ENCODE assay signal across 38 cellular contexts in genomic region chr20:61031101-61031830, GRCh38.
"Had no signal": no experiment of that assay in that cellular context is flagged by ENCODE, and none has a peak within 500 bp of the region (broad histone marks: within the 10 kb centered on the region; RNA-seq: fewer than 3 reads in every experiment).

No MANE protein-coding gene starts in this region.

- H3K27me3 ChIP-seq: adrenal gland, body of pancreas, brain microvascular endothelial cell, breast epithelium had no signal

- H3K36me3 ChIP-seq: adrenal gland, brain microvascular endothelial cell, breast epithelium had no signal

- ATAC-seq: activated CD8-positive, alpha-beta T cell treated with anti-CD3 and anti-CD28 coated beads for 36 hours; activated naive CD4-positive, alpha-beta T cell treated with anti-CD3 and anti-CD28 coated beads, Interleukin-2, amount 50 U/mL, for 72 hours; activated T-cell treated with anti-CD3 and anti-CD28 coated beads, Interleukin-2, amount 50 U/mL, for 4 hours; activated T-cell treated with anti-CD3 and anti-CD28 coated beads, Interleukin-2, amount 50 U/mL, for 72 hours; activated T-helper 17 cell treated with anti-CD3 and anti-CD28 coated beads, Interleukin-2, amount 50 U/mL, for 72 hours; body of pancreas had no signal

- H3K9me3 ChIP-seq: adrenal gland, body of pancreas had no signal

- H3K27ac ChIP-seq: adrenal gland, body of pancreas, brain microvascular endothelial cell, breast epithelium, VCaP had no signal

- H3K4me1 Mint-ChIP-seq: activated B cell treated with CpG ODN at 0.5 μM for 24 hours; activated CD4-positive, alpha-beta T cell treated with anti-CD3 and anti-CD28 coated beads, Interleukin-2, amount 10 ng/mL, durations not matched to agents 24 days and 14 days; activated naive CD8-positive, alpha-beta T cell treated with anti-CD3 and anti-CD28 coated beads for 36 hours; activated T-helper 17 cell treated with anti-CD3 and anti-CD28 coated beads, Interleukin-2, amount 50 U/mL, for 72 hours; central memory CD8-positive, alpha-beta T cell had no signal

- H3K4me3 ChIP-seq: adrenal gland, body of pancreas, breast epithelium had no signal

- H3K4me1 ChIP-seq: adrenal gland, body of pancreas, breast epithelium had no signal

- H3K9me3 Mint-ChIP-seq: activated T-cell treated with anti-CD3 and anti-CD28 coated beads, Interleukin-2, amount 50 U/mL, for 4 hours; activated T-helper 17 cell treated with anti-CD3 and anti-CD28 coated beads, Interleukin-2, amount 50 U/mL, for 72 hours; central memory CD8-positive, alpha-beta T cell had no signal

- FAIRE-seq: astrocyte, TTC549 had no signal

- H3K27me3 Mint-ChIP-seq: activated B cell treated with CpG ODN at 0.5 μM for 24 hours; activated CD4-positive, alpha-beta T cell treated with anti-CD3 and anti-CD28 coated beads, Interleukin-2, amount 10 ng/mL, durations not matched to agents 24 days and 14 days; activated CD8-positive, alpha-beta T cell treated with anti-CD3 and anti-CD28 coated beads for 36 hours; activated T-helper 17 cell treated with anti-CD3 and anti-CD28 coated beads, Interleukin-2, amount 50 U/mL, for 72 hours; central memory CD8-positive, alpha-beta T cell had no signal

- H3K4me3 Mint-ChIP-seq: activated B cell treated with CpG ODN at 0.5 μM for 24 hours; activated CD4-positive, alpha-beta memory T cell treated with anti-CD3 and anti-CD28 coated beads for 36 hours; activated CD4-positive, alpha-beta T cell treated with anti-CD3 and anti-CD28 coated beads, Interleukin-2, amount 10 ng/mL, durations not matched to agents 24 days and 14 days; activated CD8-positive, alpha-beta T cell treated with anti-CD3 and anti-CD28 coated beads for 36 hours; activated naive CD4-positive, alpha-beta T cell treated with anti-CD3 and anti-CD28 coated beads for 36 hours; activated naive CD8-positive, alpha-beta T cell treated with anti-CD3 and anti-CD28 coated beads for 36 hours; activated T-cell treated with anti-CD3 and anti-CD28 coated beads, Interleukin-2, amount 50 U/mL, for 4 hours; activated T-cell treated with anti-CD3 and anti-CD28 coated beads, Interleukin-2, amount 50 U/mL, for 72 hours; activated T-helper 1 cell treated with anti-CD3 and anti-CD28 coated beads, Interleukin-12 subunit alpha, Interleukin-12 subunit beta, Interleukin-2, Interleukin-4 antibody, amounts not matched to agents 30 ng/mL and 10 ng/mL and 1 ng/mL, durations not matched to agents 14 hours and 24 hours and 36 hours; activated T-helper 17 cell treated with anti-CD3 and anti-CD28 coated beads, Interleukin-2, amount 50 U/mL, for 72 hours; central memory CD8-positive, alpha-beta T cell; T-helper 1 cell treated with Interleukin-12 subunit alpha and Interleukin-12 subunit beta and Interleukin-4 antibody, amounts not matched to agents 30 μg/mL and 1 μg/mL, for 36 hours; T-helper 2 cell treated with Interferon-gamma antibody and Interleukin-4, amounts not matched to agents 5 μg/mL and 100 μg/mL, for 36 hours had no signal

- H3K36me3 Mint-ChIP-seq: activated CD4-positive, alpha-beta memory T cell treated with anti-CD3 and anti-CD28 coated beads for 36 hours; activated naive CD8-positive, alpha-beta T cell treated with anti-CD3 and anti-CD28 coated beads for 36 hours had no signal

- H3K27ac Mint-ChIP-seq: activated B cell treated with CpG ODN at 0.5 μM for 24 hours; activated CD4-positive, alpha-beta memory T cell treated with anti-CD3 and anti-CD28 coated beads for 36 hours; activated CD4-positive, alpha-beta T cell treated with anti-CD3 and anti-CD28 coated beads, Interleukin-2, amount 10 ng/mL, durations not matched to agents 24 days and 14 days; activated CD8-positive, alpha-beta T cell treated with anti-CD3 and anti-CD28 coated beads for 36 hours; activated naive CD4-positive, alpha-beta T cell treated with anti-CD3 and anti-CD28 coated beads for 36 hours; activated naive CD4-positive, alpha-beta T cell treated with anti-CD3 and anti-CD28 coated beads, Interleukin-2, amount 50 U/mL, for 72 hours; activated naive CD8-positive, alpha-beta T cell treated with anti-CD3 and anti-CD28 coated beads for 36 hours; activated T-cell treated with anti-CD3 and anti-CD28 coated beads, Interleukin-2, amount 50 U/mL, for 72 hours; activated T-helper 1 cell treated with anti-CD3 and anti-CD28 coated beads, Interleukin-12 subunit alpha, Interleukin-12 subunit beta, Interleukin-2, Interleukin-4 antibody, amounts not matched to agents 30 ng/mL and 10 ng/mL and 1 ng/mL, durations not matched to agents 14 hours and 24 hours and 36 hours; activated T-helper 17 cell treated with anti-CD3 and anti-CD28 coated beads, Interleukin-2, amount 50 U/mL, for 72 hours; T-helper 1 cell treated with Interleukin-12 subunit alpha and Interleukin-12 subunit beta and Interleukin-4 antibody, amounts not matched to agents 30 μg/mL and 1 μg/mL, for 36 hours; T-helper 2 cell treated with Interferon-gamma antibody and Interleukin-4, amounts not matched to agents 5 μg/mL and 100 μg/mL, for 36 hours had no signal

- DNase-seq: activated B cell treated with CpG ODN at 0.5 μM for 24 hours; activated CD4-positive, alpha-beta memory T cell treated with anti-CD3 and anti-CD28 coated beads for 36 hours; activated CD4-positive, alpha-beta T cell treated with anti-CD3 and anti-CD28 coated beads for 4 hours; activated CD4-positive, alpha-beta T cell treated with anti-CD3 and anti-CD28 coated beads, Interleukin-2, amount 10 ng/mL, durations not matched to agents 24 days and 14 days; activated CD4-positive, alpha-beta T cell treated with anti-CD3 and anti-CD28 coated beads, Interleukin-2, amount 50 U/mL, for 1 hour; activated CD4-positive, alpha-beta T cell treated with anti-CD3 and anti-CD28 coated beads, Interleukin-2, amount 50 U/mL, for 4 hours; activated CD4-positive, CD25-positive, alpha-beta regulatory T cell treated with anti-CD3 and anti-CD28 coated beads, Interleukin-2, amount 50 U/mL, for 72 hours; activated CD8-positive, alpha-beta memory T cell treated with anti-CD3 and anti-CD28 coated beads, Interleukin-2, amount 50 U/mL, for 4 hours; activated CD8-positive, alpha-beta T cell treated with anti-CD3 and anti-CD28 coated beads for 36 hours; activated effector memory CD4-positive, alpha-beta T cell treated with anti-CD3 and anti-CD28 coated beads, Interleukin-2, amount 50 U/mL, for 16 hours; activated gamma-delta T cell treated with Interleukin-2 at 50 U/mL for 16 hours; activated naive CD4-positive, alpha-beta T cell; activated naive CD4-positive, alpha-beta T cell treated with anti-CD3 and anti-CD28 coated beads for 36 hours; activated naive CD4-positive, alpha-beta T cell treated with anti-CD3 and anti-CD28 coated beads, Interleukin-2, amount 50 U/mL, for 16 hours; activated naive CD8-positive, alpha-beta T cell treated with anti-CD3 and anti-CD28 coated beads for 36 hours; activated T-cell treated with anti-CD3 and anti-CD28 coated beads for 4 hours; activated T-cell treated with anti-CD3 and anti-CD28 coated beads, Interleukin-2, amount 50 U/mL, for 1 hour; activated T-cell treated with anti-CD3 and anti-CD28 coated beads, Interleukin-2, amount 50 U/mL, for 4 hours; activated T-cell treated with anti-CD3 and anti-CD28 coated beads, Interleukin-2, amount 50 U/mL, for 72 hours; adrenal gland; amniotic stem cell; aorta; body of pancreas; brain microvascular endothelial cell; SW 1271; T-helper 1 cell; T-helper 2 cell; T-helper 9 cell had no signal
